15 cellular contexts compared by ENCODE assay signal in the genomic region with DNA sequence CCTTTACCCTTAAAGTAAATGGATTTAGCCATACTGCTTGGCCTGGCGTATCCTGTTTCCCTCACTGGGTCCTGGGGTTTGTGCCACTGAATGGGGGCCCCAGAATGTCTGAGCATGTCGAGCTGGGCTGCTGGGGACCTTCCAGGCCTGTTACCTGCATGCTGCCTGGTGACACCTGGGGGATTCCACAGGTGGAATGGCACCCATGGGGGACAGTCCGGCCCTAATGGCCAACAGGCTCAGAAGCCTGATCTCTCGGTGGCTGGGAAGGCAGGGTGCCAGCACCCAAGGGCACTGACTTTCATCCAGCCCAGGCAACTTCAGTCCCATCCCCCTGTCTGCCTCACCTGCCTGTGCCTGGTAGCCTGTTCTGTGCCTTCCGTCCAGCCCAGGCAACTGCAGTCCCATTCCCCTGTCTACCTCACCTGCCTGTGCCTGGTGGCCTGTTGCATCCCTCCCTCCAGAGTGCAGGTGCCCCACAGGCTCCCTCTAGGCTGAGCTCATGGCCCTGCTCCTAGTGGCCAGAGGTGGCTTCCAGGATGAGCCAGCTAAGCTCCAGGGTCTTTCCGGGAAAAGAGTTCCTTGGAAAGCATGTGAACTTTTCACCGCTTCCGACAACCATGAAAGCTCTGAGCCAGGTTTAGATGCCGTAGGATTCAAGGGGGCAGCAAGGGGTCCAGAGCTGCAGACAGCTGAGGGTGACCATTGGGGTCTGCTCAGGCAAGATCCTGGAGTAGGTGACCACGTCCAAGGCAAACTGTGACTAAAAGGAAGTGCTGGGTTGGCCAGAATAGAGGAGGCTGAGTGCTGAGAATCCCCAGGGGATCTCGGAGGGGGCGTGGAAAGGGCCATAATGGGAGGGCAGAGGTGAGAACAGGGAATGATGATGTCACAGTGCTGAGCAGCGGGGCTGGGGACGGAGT. TPM values are rescaled to one million over a fixed set of nuclear protein-coding genes. Genes with fewer than 3 reads are reported as not detected.
DNase-seq lines count a peak whose midpoint lies in the region; ATAC-seq and TF ChIP-seq lines count a peak whose summit lies in the region.
"Had no signal": no experiment of that assay in that cellular context is flagged by ENCODE, and none has a peak within 500 bp of the region (broad histone marks: within the 10 kb centered on the region; RNA-seq: fewer than 3 reads in every experiment).

No MANE protein-coding gene starts in this region.

- peak; percentile 47 for ATAC-seq in sciatic nerve
- no peak for ATAC-seq in GM19023 (IDR thresholded peaks at IDR 0.05; ENCODE audit: unreplicated experiment)

- no peaks in the 10 kb centered on the region for H3K36me3 ChIP-seq in WERI-Rb-1
- H3K36me3 ChIP-seq: BE2C had no signal

- DNase-seq in NB4 (ENCODE audit: low read depth) (peak; percentile 16), WERI-Rb-1 (no peak), mesenteric fat pad (ENCODE audit: low spot score) (peak; percentile 62), sciatic nerve (ENCODE audit: low spot score) (no peak), NCI-H2107 (lab: John Stamatoyannopoulos, UW) (no peak), CD14-positive monocyte (ENCODE audit: low spot score) (no peak)
- DNase-seq: ACHN; BE2C; C1 segment of cervical spinal cord; Caco-2; CD4-positive, alpha-beta T cell; GM23248; HCEC 1CT had no signal

- TF ChIP-seq CTCF in NB4 (IDR thresholded peaks at IDR 0.05; ENCODE audit: low read depth, low read length) (no peak), WERI-Rb-1 (IDR thresholded peaks at IDR 0.05; ENCODE audit: low read depth, low read length) (0 out of 2 replicates have a peak, but pooled peaks have one; percentile 2), CD14-positive monocyte (IDR thresholded peaks at IDR 0.05) (no peak)

- H3K4me3 ChIP-seq in NB4 (ENCODE audit: low read depth, low read length), result no peak overlapping the region
- no peak overlapping the region for H3K4me3 ChIP-seq in WERI-Rb-1 (ENCODE audit: low read depth, low read length)
- H3K4me3 ChIP-seq: GM23248 had no signal

- peaks cover 61 to 96% (median 88%) of the 10 kb centered on the region in 7 donors for H3K9me3 Mint-ChIP-seq in CD14-positive monocyte
- H3K9me3 Mint-ChIP-seq: CD4-positive, alpha-beta T cell had no signal

- H3K27ac ChIP-seq in WERI-Rb-1, result no peak overlapping the region
- H3K27ac ChIP-seq: GM23248 had no signal

- no peak for TF ChIP-seq POLR2A in NB4 (IDR thresholded peaks at IDR 0.05; ENCODE audit: extremely low read depth, insufficient read length)

- H3K27me3 ChIP-seq in WERI-Rb-1 (ENCODE audit: insufficient read depth, low read depth, severe bottlenecking), result peaks cover 75% of the 10 kb centered on the region
- H3K27me3 ChIP-seq: BE2C had no signal

- no peaks in the 10 kb centered on the region for H3K36me3 Mint-ChIP-seq in CD14-positive monocyte
- H3K36me3 Mint-ChIP-seq: IgD-negative memory B cell had no signal

- H3K27ac Mint-ChIP-seq in CD14-positive monocyte, result no peak overlapping the region
- H3K27ac Mint-ChIP-seq: CD4-positive, alpha-beta T cell; IgD-negative memory B cell had no signal

- intact Hi-C loops in sciatic nerve (cut with DNase I) (no loop called here), CD14-positive monocyte (cut with micrococcal nuclease) (no loop called here)

- no peak overlapping the region for H3K4me3 Mint-ChIP-seq in CD14-positive monocyte
- H3K4me3 Mint-ChIP-seq: CD4-positive, alpha-beta T cell; IgD-negative memory B cell had no signal

- no peaks in the 10 kb centered on the region for H3K4me1 Mint-ChIP-seq in CD14-positive monocyte

- H3K27me3 Mint-ChIP-seq in CD14-positive monocyte (ENCODE audit: low read depth in 3 of 3), result peaks cover 0 to 5% (median 3%) of the 10 kb centered on the region in 3 donors
- H3K27me3 Mint-ChIP-seq: IgD-negative memory B cell had no signal

- no peaks in the 10 kb centered on the region for H3K9me3 ChIP-seq in WERI-Rb-1 (ENCODE audit: severe bottlenecking)
- H3K9me3 ChIP-seq: BE2C, Caco-2 had no signal

RNA-seq across cellular contexts. Expression of gene ZNF492, which starts 30.3 kb away (rescaled TPM):
- total RNA-seq in mesenteric fat pad (0.29 TPM), sciatic nerve (0.62 TPM)
- not detected for polyA plus RNA-seq in CD14-positive monocyte
- total RNA-seq: Caco-2 had no signal

Comparison
In these comparisons a context has a peak if more than half of its experiments do, and no peak if none do; other contexts are left out.
1. DNase-seq: peak in NB4 (single experiment) and mesenteric fat pad (single experiment); none in WERI-Rb-1 (single experiment), sciatic nerve (single experiment), NCI-H2107 (single experiment) and CD14-positive monocyte (single experiment).